In the genomic region with DNA sequence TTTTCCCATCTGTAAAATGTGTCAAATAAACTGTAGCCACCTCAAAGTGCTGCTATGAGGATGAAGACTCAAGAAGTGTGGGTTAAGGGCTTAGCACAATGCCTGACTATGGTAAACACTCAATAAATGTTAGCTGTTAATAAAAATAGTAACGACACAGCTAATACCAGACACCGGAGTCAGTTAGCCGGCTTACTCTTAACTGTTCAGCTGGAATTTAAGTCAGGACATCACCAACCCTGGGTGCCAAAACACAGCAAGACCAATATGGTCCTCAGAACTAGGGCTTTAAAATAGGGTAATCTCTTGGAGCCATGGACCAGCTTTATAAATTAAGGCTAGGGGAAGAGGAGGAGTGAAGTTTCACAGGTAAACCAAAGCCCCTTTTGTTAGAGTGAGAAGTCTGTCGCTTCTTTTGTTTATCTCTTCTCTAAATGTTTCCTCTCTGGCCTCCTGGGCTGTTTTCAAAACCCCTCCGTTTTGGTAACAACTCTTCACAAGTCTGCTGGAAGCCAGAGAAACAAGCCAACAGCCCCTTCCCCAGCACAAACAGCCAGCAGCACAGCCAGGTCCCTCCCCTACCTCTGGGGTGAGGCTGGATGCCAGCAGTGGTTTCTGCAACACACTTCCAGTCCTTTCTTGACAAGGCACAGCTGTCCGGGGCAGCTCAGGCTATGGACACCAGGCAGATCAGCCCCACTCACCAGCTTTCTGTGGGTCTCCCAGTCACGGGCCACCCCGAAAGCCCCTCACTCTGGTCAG, we compare ENCODE assay signal across 28 cellular contexts. TPM values are rescaled to one million over a fixed set of nuclear protein-coding genes. Genes with fewer than 3 reads are reported as not detected.
DNase-seq lines count a peak whose midpoint lies in the region; ATAC-seq and TF ChIP-seq lines count a peak whose summit lies in the region.
"Had no signal": no experiment of that assay in that cellular context is flagged by ENCODE, and none has a peak within 500 bp of the region (broad histone marks: within the 10 kb centered on the region; RNA-seq: fewer than 3 reads in every experiment).

No MANE protein-coding gene starts in this region.

- H3K36me3 ChIP-seq in HUES64 (ENCODE audit: insufficient read depth, low read length) (no peaks in the 10 kb centered on the region), gastrocnemius medialis (no peaks in the 10 kb centered on the region)
- H3K36me3 ChIP-seq: uterus had no signal

- TF ChIP-seq CTCF in endothelial cell (IDR thresholded peaks at IDR 0.05; ENCODE audit: unreplicated experiment) (no peak), gastrocnemius medialis (IDR thresholded peaks at IDR 0.05 in 4 of 5, conservative IDR thresholded peaks at IDR 0.05 in 1 of 5) (no peak)

- H3K27ac ChIP-seq in HUES64 (ENCODE audit: low read depth, low read length) (peak overlapping the region; percentile 54; the same call in 1 of the 2 replicates), gastrocnemius medialis (peak overlapping the region; percentile 75 to 85 (median 81))
- H3K27ac ChIP-seq: epithelial cell of prostate, foreskin keratinocyte, testis, uterus had no signal

- TF ChIP-seq POLR2A in gastrocnemius medialis (IDR thresholded peaks at IDR 0.05): no peak

- peaks cover 28% of the 10 kb centered on the region for H3K4me1 ChIP-seq in HUES64 (ENCODE audit: insufficient read depth, low read length)
- peaks cover 45 to 47% of the 10 kb centered on the region in 2 donors for H3K4me1 ChIP-seq in gastrocnemius medialis
- H3K4me1 ChIP-seq: foreskin keratinocyte, testis had no signal

- no peaks in the 10 kb centered on the region for H3K9me3 Mint-ChIP-seq in endothelial cell (ENCODE audit: unreplicated experiment)
- H3K9me3 Mint-ChIP-seq: activated CD8-positive, alpha-beta T cell treated with anti-CD3 and anti-CD28 coated beads for 36 hours; activated naive CD4-positive, alpha-beta T cell treated with anti-CD3 and anti-CD28 coated beads for 36 hours; natural killer cell; stimulated activated memory B cell treated with anti-CD40 and anti-IgM and Interleukin-4, amounts not matched to agents 10 μg/mL and 1 μg/mL and 100 μg/mL, for 72 hours had no signal

- H3K9me3 ChIP-seq in HUES64 (ENCODE audit: insufficient read depth, low read depth, low read length) (no peaks in the 10 kb centered on the region), gastrocnemius medialis (no peaks in the 10 kb centered on the region)
- H3K9me3 ChIP-seq: testis, uterus had no signal

- peak overlapping the region; percentile 84 for H3K27ac Mint-ChIP-seq in endothelial cell (ENCODE audit: unreplicated experiment)
- H3K27ac Mint-ChIP-seq: activated CD8-positive, alpha-beta T cell treated with anti-CD3 and anti-CD28 coated beads for 36 hours; activated naive CD4-positive, alpha-beta T cell treated with anti-CD3 and anti-CD28 coated beads for 36 hours; CD14-positive monocyte; natural killer cell; stimulated activated memory B cell treated with anti-CD40 and anti-IgM and Interleukin-4, amounts not matched to agents 10 μg/mL and 1 μg/mL and 100 μg/mL, for 72 hours had no signal

- H3K4me3 Mint-ChIP-seq in endothelial cell (ENCODE audit: unreplicated experiment): no peak overlapping the region
- H3K4me3 Mint-ChIP-seq: activated CD8-positive, alpha-beta T cell treated with anti-CD3 and anti-CD28 coated beads for 36 hours; activated naive CD4-positive, alpha-beta T cell treated with anti-CD3 and anti-CD28 coated beads for 36 hours; natural killer cell; stimulated activated memory B cell treated with anti-CD40 and anti-IgM and Interleukin-4, amounts not matched to agents 10 μg/mL and 1 μg/mL and 100 μg/mL, for 72 hours had no signal

- no peaks in the 10 kb centered on the region for H3K36me3 Mint-ChIP-seq in endothelial cell (ENCODE audit: low read depth, unreplicated experiment)
- H3K36me3 Mint-ChIP-seq: CD14-positive monocyte; natural killer cell; stimulated activated memory B cell treated with anti-CD40 and anti-IgM and Interleukin-4, amounts not matched to agents 10 μg/mL and 1 μg/mL and 100 μg/mL, for 72 hours had no signal

- peak; percentile 47 to 58 for ATAC-seq in gastrocnemius medialis
- no peak for ATAC-seq in HG02981 (IDR thresholded peaks at IDR 0.05; ENCODE audit: unreplicated experiment)
- ATAC-seq: activated CD8-positive, alpha-beta T cell treated with anti-CD3 and anti-CD28 coated beads for 36 hours; foreskin keratinocyte; natural killer cell; stimulated activated memory B cell treated with anti-CD40 and anti-IgM and Interleukin-4, amounts not matched to agents 10 μg/mL and 1 μg/mL and 100 μg/mL, for 72 hours had no signal

- 62% methylated on average over 8 of the region's 8 CpGs for WGBS in HUES64

- peaks cover 36% of the 10 kb centered on the region for H3K4me1 Mint-ChIP-seq in endothelial cell (ENCODE audit: unreplicated experiment)
- H3K4me1 Mint-ChIP-seq: CD14-positive monocyte; natural killer cell; stimulated activated memory B cell treated with anti-CD40 and anti-IgM and Interleukin-4, amounts not matched to agents 10 μg/mL and 1 μg/mL and 100 μg/mL, for 72 hours had no signal

- in situ Hi-C loops in gastrocnemius medialis (cut with MboI; ENCODE audit: low sequenced_read_pairs in 4 of 4): no loop called here

- intact Hi-C loops in gastrocnemius medialis (cut with DNase I; ENCODE audit: low total_unique reads): no loop called here

- H3K9ac ChIP-seq in HUES64 (ENCODE audit: low read depth, low read length): no peak overlapping the region

- H3K4me3 ChIP-seq in HUES64 (ENCODE audit: low read length) (no peak overlapping the region), gastrocnemius medialis (no peak overlapping the region)
- H3K4me3 ChIP-seq: testis, uterus had no signal

- H3K27me3 ChIP-seq in HUES64 (ENCODE audit: insufficient read depth, low read length) (peaks cover 2% of the 10 kb centered on the region), gastrocnemius medialis (no peaks in the 10 kb centered on the region)
- H3K27me3 ChIP-seq: testis, uterus had no signal

- DNase-seq in endothelial cell (ENCODE audit: low spot score): no peak
- DNase-seq in left kidney (ENCODE audit: low read depth, low spot score): peak; percentile 55
- DNase-seq in gastrocnemius medialis: peak in 1 of 2 donors; percentile 59
- no peak for DNase-seq in activated T-cell treated with anti-CD3 and anti-CD28 coated beads, Interleukin-2, amount 50 U/mL, for 48 hours
- no peak for DNase-seq in NCI-H82 treated with DMSO at 0.1 percent for 48 hours (lab: John Stamatoyannopoulos, UW; ENCODE audit: unreplicated experiment)
- DNase-seq in DMS53 (lab: John Stamatoyannopoulos, UW): no peak
- DNase-seq: activated CD8-positive, alpha-beta T cell treated with anti-CD3 and anti-CD28 coated beads for 36 hours; activated naive CD4-positive, alpha-beta T cell treated with anti-CD3 and anti-CD28 coated beads for 36 hours; foreskin keratinocyte; GDM1; HCEC 1CT; hypothalamus; mammary epithelial cell; natural killer cell; NCI-H1436; small intestine; testis; uterus had no signal

- peaks cover 7% of the 10 kb centered on the region for H3K27me3 Mint-ChIP-seq in endothelial cell (ENCODE audit: unreplicated experiment)

RNA-seq across cellular contexts. Expression of gene FZD7, which starts 13.8 kb away (rescaled TPM):
- polyA plus RNA-seq in HUES64 (2013, experiment 1 of 2): 124 TPM
- 136 TPM for polyA plus RNA-seq in HUES64 (2013, experiment 2 of 2)
- total RNA-seq in endothelial cell (ENCODE audit: unreplicated experiment) (42.2 TPM), gastrocnemius medialis (1 to 10 TPM; 4.4 to 9.4 (median 6.4) TPM)

RNA-seq across cellular contexts. Expression of gene KIAA2012, which starts 53.2 kb away (rescaled TPM):
- not detected for polyA plus RNA-seq in HUES64 (2013, experiment 1 of 2)
- polyA plus RNA-seq in HUES64 (2013, experiment 2 of 2): not detected
- 0.08 TPM for total RNA-seq in endothelial cell (ENCODE audit: unreplicated experiment)
- total RNA-seq in gastrocnemius medialis: not detected
- total RNA-seq: activated CD8-positive, alpha-beta T cell treated with anti-CD3 and anti-CD28 coated beads for 36 hours; activated naive CD4-positive, alpha-beta T cell treated with anti-CD3 and anti-CD28 coated beads for 36 hours; dermis microvascular lymphatic vessel endothelial cell; foreskin keratinocyte; MCF 10A; natural killer cell; posterior vena cava; T-helper 2 cell treated with Interferon-gamma antibody and Interleukin-4, amounts not matched to agents 100 ng/mL and 5 ng/mL, for 36 hours had no signal
- polyA plus RNA-seq: CD14-positive monocyte, foreskin keratinocyte, keratinocyte, mammary epithelial cell had no signal
